Comparison of ENCODE assay signal across 8 cellular contexts in the genomic region with DNA sequence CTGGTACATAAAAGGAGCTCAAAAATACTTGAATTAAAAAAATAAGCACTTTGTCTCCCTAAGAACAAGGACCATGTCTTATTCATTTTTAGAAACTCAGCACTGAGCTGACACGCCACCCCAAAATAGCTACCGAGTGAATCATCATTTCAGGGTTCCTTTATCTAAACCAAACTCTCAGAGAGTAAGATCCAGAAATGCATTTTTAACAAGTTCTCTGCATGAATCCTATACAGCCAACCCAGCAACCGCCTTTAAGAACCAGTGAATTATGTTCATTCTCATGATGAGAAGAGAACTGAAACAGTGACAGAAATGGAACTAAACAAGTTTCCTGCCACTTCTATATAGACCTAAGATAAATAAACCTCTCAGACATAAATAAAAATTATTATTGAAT. TPM values are rescaled to one million over a fixed set of nuclear protein-coding genes. Genes with fewer than 3 reads are reported as not detected.
DNase-seq lines count a peak whose midpoint lies in the region; ATAC-seq and FAIRE-seq lines count a peak whose summit lies in the region.
"Had no signal": no experiment of that assay in that cellular context is flagged by ENCODE, and none has a peak within 500 bp of the region (broad histone marks: within the 10 kb centered on the region; RNA-seq: fewer than 3 reads in every experiment).

No MANE protein-coding gene starts in this region.

- ATAC-seq in GM21515 (IDR thresholded peaks at IDR 0.05; ENCODE audit: unreplicated experiment): peak; percentile 75
- peak; percentile 59 for ATAC-seq in HG03521 (IDR thresholded peaks at IDR 0.05; ENCODE audit: unreplicated experiment)

- peak; percentile 87 for FAIRE-seq in GM18507 (lab: Jason Lieb, UNC)

- in situ Hi-C loops in ACHN (cut with HindIII; ENCODE audit: low pct_ligation_motif_present, low pct_unique_long_range_greater_than_20kb, low sequenced_read_pairs): no loop called here

- intact Hi-C loops in cardiac septum (cut with DNase I): no loop called here

- DNase-seq in GM18507 (ENCODE audit: extremely low spot score, insufficient read length, low read depth): no peak
- peak; percentile 54 for DNase-seq in hepatic stellate cell (ENCODE audit: low spot score)
- DNase-seq in DMS53 treated with DMSO at 0.1 percent for 48 hours (lab: John Stamatoyannopoulos, UW; ENCODE audit: unreplicated experiment): no peak
- no peak for DNase-seq in cardiac septum (ENCODE audit: low spot score)
- no peak for DNase-seq in ACHN
- DNase-seq: KBM-7 had no signal

RNA-seq across cellular contexts. Expression of a gene that starts 8.7 kb away (rescaled TPM):
- 13.6 TPM for total RNA-seq in cardiac septum
